In the genomic region with DNA sequence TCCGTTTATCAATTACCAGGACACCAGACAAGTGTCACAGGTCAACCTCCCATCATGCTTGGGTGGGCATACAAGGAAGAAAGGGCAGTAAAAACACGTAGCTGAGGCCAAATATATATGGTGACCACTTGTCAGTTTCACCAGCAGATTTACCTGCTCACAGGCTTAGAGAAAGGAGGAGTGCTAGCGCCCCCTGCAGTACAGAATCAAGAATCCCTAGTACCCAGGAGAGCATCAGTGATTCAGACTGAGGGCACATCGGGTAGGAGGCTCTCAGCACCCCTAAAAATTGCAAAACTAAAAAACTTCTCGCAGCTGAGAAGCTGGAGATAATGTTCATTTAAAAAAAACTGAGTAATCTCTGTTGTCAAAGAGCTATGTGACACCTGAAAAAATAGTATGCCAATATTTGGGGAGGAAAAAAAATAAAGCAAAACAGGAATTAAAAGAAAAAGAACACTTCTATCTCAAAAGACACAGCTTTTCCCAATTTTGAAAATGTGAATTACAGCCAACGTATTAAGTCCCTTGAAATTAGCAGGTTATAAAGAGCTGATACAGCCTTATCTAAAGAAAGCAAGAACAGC, we compare ENCODE assay signal across 7 cellular contexts. TPM values are rescaled to one million over a fixed set of nuclear protein-coding genes. Genes with fewer than 3 reads are reported as not detected.
DNase-seq lines count a peak whose midpoint lies in the region; ATAC-seq and TF ChIP-seq lines count a peak whose summit lies in the region.

No MANE protein-coding gene starts in this region.

- in situ Hi-C loops in IMR-90 (cut with MboI; ENCODE audit: low sequenced_read_pairs): loop anchor here (5.0 kb wide), 1 partner anchor 1382 kb away; no protein-coding TSS in a partner anchor

- no peak overlapping the region for H3K14ac ChIP-seq in IMR-90 (replicated peaks; ENCODE audit: low read depth, low read length)

- no peak overlapping the region for H4K91ac ChIP-seq in IMR-90 (ENCODE audit: insufficient read depth, low read depth, low read length)

- POLR2A ChIA-PET in IMR-90 (lab: Charles Lee; ENCODE audit: unreplicated experiment): no interaction called here

- no peak overlapping the region for H3K23ac ChIP-seq in IMR-90 (ENCODE audit: low read depth, low read length)

- H3K27ac ChIP-seq in IMR-90 (ENCODE audit: insufficient read depth, low read length): no peak overlapping the region

- CTCF ChIA-PET in IMR-90 (lab: Yijun Ruan, JAX): interaction anchor here (0.7 to 1.7 kb wide), 2 partner anchors 1373 to 1383 kb away, joined by 3 to 5 read pairs; no protein-coding TSS in a partner anchor

- H3K9me3 ChIP-seq in IMR-90 (ENCODE audit: control insufficient read depth, insufficient read depth, low read length): no peaks in the 10 kb centered on the region
- H3K9me3 ChIP-seq in mucosa of descending colon: no peaks in the 10 kb centered on the region

- H3K4me2 ChIP-seq in IMR-90 (ENCODE audit: low read depth, low read length): no peak overlapping the region

- no peak overlapping the region for H2AK9ac ChIP-seq in IMR-90 (replicated peaks; ENCODE audit: low read depth, low read length, poor library complexity)

- ATAC-seq in GM19438 (IDR thresholded peaks at IDR 0.05; ENCODE audit: low read depth, unreplicated experiment): peak; percentile 78
- ATAC-seq in IMR-90 (ENCODE audit: low read depth): no peak
- ATAC-seq in mucosa of descending colon: peak; percentile 42

- H3K36me3 ChIP-seq in IMR-90 (ENCODE audit: control insufficient read depth, insufficient read depth, low read length) (no peaks in the 10 kb centered on the region), mucosa of descending colon (ENCODE audit: low read depth) (no peaks in the 10 kb centered on the region)

- H3K27me3 ChIP-seq in IMR-90 (ENCODE audit: control insufficient read depth, insufficient read depth, low read length): peaks cover 1% of the 10 kb centered on the region; the same call in 1 of the 2 replicates

- intact Hi-C loops in IMR-90 (cut with micrococcal nuclease): loop anchor here (10.0 kb wide), 1 partner anchor 1525 kb away; a partner anchor contains a TSS
- intact Hi-C loops in mucosa of descending colon (cut with DNase I, micrococcal nuclease): loop anchor here (5.0 to 10.0 kb wide), 2 partner anchors 1375 to 1382 kb away; no protein-coding TSS in a partner anchor

- H4K5ac ChIP-seq in IMR-90 (ENCODE audit: low read depth, low read length): no peak overlapping the region

- no peaks in the 10 kb centered on the region for H3K4me1 ChIP-seq in IMR-90 (ENCODE audit: control insufficient read depth, insufficient read depth, low read length)
- no peaks in the 10 kb centered on the region for H3K4me1 ChIP-seq in mucosa of descending colon (ENCODE audit: low read depth)

- H2BK120ac ChIP-seq in IMR-90 (ENCODE audit: low read depth, low read length): no peak overlapping the region

- H3K9me1 ChIP-seq in IMR-90 (ENCODE audit: insufficient read depth, low read length): no peaks in the 10 kb centered on the region

- no peak overlapping the region for H2BK5ac ChIP-seq in IMR-90 (ENCODE audit: low read depth, low read length, poor library complexity, severe bottlenecking)

- dilution Hi-C loops in IMR-90 (cut with HindIII; ENCODE audit: low sequenced_read_pairs, unreplicated experiment): loop anchor here (25.0 kb wide), 1 partner anchor 1382 kb away; no protein-coding TSS in a partner anchor

- no TSS peak for BruUV-seq in IMR-90 (replicated peaks; lab: Mats Ljungman, UMichigan)

- H2AFZ ChIP-seq in IMR-90 (replicated peaks; ENCODE audit: low read length, poor library complexity): no peak overlapping the region

- no peak overlapping the region for H3K56ac ChIP-seq in IMR-90 (ENCODE audit: extremely low read depth, insufficient read depth, low read length)

- no peak overlapping the region for H3K9ac ChIP-seq in IMR-90 (ENCODE audit: low read depth, low read length)

- H3K18ac ChIP-seq in IMR-90 (ENCODE audit: low read depth, low read length): no peak overlapping the region

- peak; percentile 39 for TF ChIP-seq RAD21 in IMR-90 (IDR thresholded peaks at IDR 0.05; ENCODE audit: low read length)

- H3K4ac ChIP-seq in IMR-90 (ENCODE audit: low read depth, low read length): no peak overlapping the region

- TF ChIP-seq CTCF in IMR-90 (conservative IDR thresholded peaks at IDR 0.05; ENCODE audit: low read depth, low read length) (peak; percentile 38), cardiac fibroblast (IDR thresholded peaks at IDR 0.05; ENCODE audit: low read depth, low read length) (peak; percentile 78), mucosa of descending colon (IDR thresholded peaks at IDR 0.05) (peak; percentile 14)

- H3K4me3 ChIP-seq in IMR-90 (ENCODE audit: insufficient read depth, low read depth, low read length): no peak overlapping the region
- H3K4me3 ChIP-seq in cardiac fibroblast (replicated peaks in 1 of 2; ENCODE audit: low read depth in 2 of 2, low read length in 2 of 2): no peak overlapping the region
- no peak overlapping the region for H3K4me3 ChIP-seq in mucosa of descending colon

- no CpG with 5 or more reads among the region's 6 CpGs for WGBS in IMR-90 (ENCODE audit: extremely low coverage in 2 of 2, insufficient read length in 1 of 2), 2 experiments

- no peaks in the 10 kb centered on the region for H3K79me1 ChIP-seq in IMR-90 (ENCODE audit: low read depth in 1 of 2, low read length in 2 of 2)

- H4K20me1 ChIP-seq in IMR-90 (ENCODE audit: insufficient read depth, low read length): no peaks in the 10 kb centered on the region

- no peak overlapping the region for H2BK15ac ChIP-seq in IMR-90 (ENCODE audit: low read depth, low read length)

- no peak overlapping the region for H2AK5ac ChIP-seq in IMR-90 (ENCODE audit: low read depth, low read length)

- H4K8ac ChIP-seq in IMR-90 (ENCODE audit: low read depth in 2 of 2, low read length in 2 of 2): no peak overlapping the region

- TF ChIP-seq POLR2A in IMR-90 (IDR thresholded peaks at IDR 0.05; ENCODE audit: low read depth, low read length): no peak

- DNase-seq in EH (ENCODE audit: low read depth) (peak; percentile 25), IMR-90 (peak; percentile 34), RPMI7951 (ENCODE audit: low read depth) (peak; percentile 29), cardiac fibroblast (ENCODE audit: low read depth in 2 of 2) (peak; percentile 44 to 63), mucosa of descending colon (peak in 1 of 3 donors; percentile 45), NCI-H446 treated with DMSO at 0.1 percent for 48 hours (lab: John Stamatoyannopoulos, UW) (no peak)

- H2BK20ac ChIP-seq in IMR-90 (ENCODE audit: low read depth, low read length): no peak overlapping the region

TF ChIP-seq in IMR-90, 13 proteins besides CTCF, POLR2A, EP300 and RAD21:
- TF ChIP-seq RCOR1 (IDR thresholded peaks at IDR 0.05; ENCODE audit: insufficient replicate concordance, low read length) (no peak), MXI1 (IDR thresholded peaks at IDR 0.05; ENCODE audit: borderline replicate concordance, low read depth, low read length) (no peak), SMC3 (IDR thresholded peaks at IDR 0.05; ENCODE audit: low read depth, low read length) (peak; percentile 30)

RNA-seq across cellular contexts. Expression of a gene that starts 21.2 kb away (rescaled TPM):
- total RNA-seq in IMR-90 (2012; rRNA removed): 5.2 and 7.2 TPM in 2 replicates
- polyA plus RNA-seq in IMR-90 (2012; rRNA removed): 16.8 and 19.2 TPM in 2 replicates
- polyA plus RNA-seq in IMR-90 (2012; cell fraction: cytosol; rRNA removed): 12.7 and 19.6 TPM in 2 replicates
- 31.1 and 51.6 TPM in 2 replicates for polyA plus RNA-seq in IMR-90 (2012; cell fraction: nucleus; rRNA removed; ENCODE audit: low replicate concordance)
- total RNA-seq in RPMI7951 (2014; rRNA removed; shearing (Covaris generic)): 7.4 and 12.0 TPM in 2 replicates
- total RNA-seq in mucosa of descending colon: 10 to 100 TPM; 54.8 to 83.8 (median 72.7) TPM

RNA-seq across cellular contexts. Expression of a gene that starts 29.5 kb away (rescaled TPM):
- total RNA-seq in IMR-90 (2012; rRNA removed): not detected in 2 replicates
- polyA plus RNA-seq in IMR-90 (2012; rRNA removed): 0.10 TPM in 1 of 2 replicates, not detected in the other
- polyA plus RNA-seq in IMR-90 (2012; cell fraction: cytosol; rRNA removed): 0.13 and 0.47 TPM in 2 replicates
- 0.50 and 1.2 TPM in 2 replicates for polyA plus RNA-seq in IMR-90 (2012; cell fraction: nucleus; rRNA removed; ENCODE audit: low replicate concordance)
- total RNA-seq in RPMI7951 (2014; rRNA removed; shearing (Covaris generic)): not detected in 2 replicates
- total RNA-seq in mucosa of descending colon: 1 to 10 TPM; 1.7 to 6.3 (median 2.7) TPM

Comparison
In these comparisons a context has a peak if more than half of its experiments do, and no peak if none do; other contexts are left out.
1. CTCF ChIP-seq: peak in every context shown above with its lines; median percentile 78 in cardiac fibroblast; 38 in IMR-90; 14 in mucosa of descending colon.